28 cellular contexts compared by ENCODE assay signal in genomic region chr1:12287869-12288268, GRCh38. TPM values are rescaled to one million over a fixed set of nuclear protein-coding genes. Genes with fewer than 3 reads are reported as not detected.
A peak's percentile ranks its signal among the peaks of the same experiment; 100 is the strongest.
DNase-seq lines count a peak whose midpoint lies in the region; ATAC-seq, FAIRE-seq and TF ChIP-seq lines count a peak whose summit lies in the region.
"Had no signal": no experiment of that assay in that cellular context is flagged by ENCODE, and none has a peak within 500 bp of the region (broad histone marks: within the 10 kb centered on the region; RNA-seq: fewer than 3 reads in every experiment).

No MANE protein-coding gene starts in this region.

- TF ChIP-seq CTCF in GM12865 (IDR thresholded peaks at IDR 0.05; ENCODE audit: insufficient read depth, low read depth, low read length, missing control alignments), result no peak
- no peak for TF ChIP-seq CTCF in MM.1S (IDR thresholded peaks at IDR 0.05; ENCODE audit: low read length)
- no peak for TF ChIP-seq CTCF in Peyer's patch (IDR thresholded peaks at IDR 0.05)

- DNase-seq in GM12865 (ENCODE audit: low read depth), result peak; percentile 43
- DNase-seq in GM19239 (ENCODE audit: insufficient read length, low spot score), result peak; percentile 24
- peak; percentile 15 for DNase-seq in MM.1S
- no peak for DNase-seq in Peyer's patch
- DNase-seq in superior temporal gyrus (ENCODE audit: extremely low spot score), result no peak
- DNase-seq in NCI-H2196 treated with DMSO at 0.1 percent for 48 hours (lab: John Stamatoyannopoulos, UW; ENCODE audit: unreplicated experiment), result no peak
- DNase-seq: AML-193; CD4-positive, alpha-beta T cell; COR-L47; DMS53; HCEC 1CT; Karpas-422; NCI-H1417; NCI-H1694; NCI-H2029 treated with DMSO at 0.1 percent for 48 hours; NCI-H2227 treated with DMSO at 0.1 percent for 48 hours; NCI-H526 treated with DMSO at 0.1 percent for 48 hours; SIG-M5; SK-N-SH; SW 1271; T-helper 9 cell had no signal

- H3K36me3 ChIP-seq in MM.1S (replicated peaks; ENCODE audit: insufficient read depth, low read length) (no peaks in the 10 kb centered on the region), Peyer's patch (peaks cover 0 to 58% (median 0%) of the 10 kb centered on the region in 3 donors)

- no peaks in the 10 kb centered on the region for H4K20me1 ChIP-seq in MM.1S (ENCODE audit: insufficient read depth, low read length)

- H3K79me2 ChIP-seq in MM.1S (ENCODE audit: low read length), result no peaks in the 10 kb centered on the region

- H3K27me3 ChIP-seq in MM.1S (replicated peaks; ENCODE audit: insufficient read depth, low read length), result no peaks in the 10 kb centered on the region
- no peaks in the 10 kb centered on the region for H3K27me3 ChIP-seq in Peyer's patch
- H3K27me3 ChIP-seq: BLaER1 treated with 17β-estradiol and CSF1 and Interleukin-3, amounts not matched to agents 10 nM and 100 nM had no signal

- H3K27ac ChIP-seq in MM.1S (ENCODE audit: low read length), result no peak overlapping the region; the same call in 1 of the 2 replicates
- H3K27ac ChIP-seq in Peyer's patch, result no peak overlapping the region
- H3K27ac ChIP-seq: A549; BLaER1 treated with 17β-estradiol and CSF1 and Interleukin-3, amounts not matched to agents 10 nM and 100 nM had no signal

- no peak overlapping the region for H3K9ac ChIP-seq in MM.1S (ENCODE audit: low read length)
- H3K9ac ChIP-seq: BLaER1 treated with 17β-estradiol and CSF1 and Interleukin-3, amounts not matched to agents 10 nM and 100 nM; SK-N-SH had no signal

- no peak for ATAC-seq in GM19351 (IDR thresholded peaks at IDR 0.05; ENCODE audit: unreplicated experiment)
- ATAC-seq: A549, HepG2, Panc1 had no signal

- H3K4me2 ChIP-seq in MM.1S (ENCODE audit: low read depth, low read length), result peak overlapping the region; percentile 46
- H3K4me2 ChIP-seq: A549; BLaER1 treated with 17β-estradiol and CSF1 and Interleukin-3, amounts not matched to agents 10 nM and 100 nM; SK-N-SH had no signal

- H3K9me3 ChIP-seq in MM.1S (replicated peaks; ENCODE audit: insufficient read depth, low read length), result no peaks in the 10 kb centered on the region
- H3K9me3 ChIP-seq in Peyer's patch, result no peaks in the 10 kb centered on the region
- H3K9me3 ChIP-seq: A549; BLaER1 treated with 17β-estradiol and CSF1 and Interleukin-3, amounts not matched to agents 10 nM and 100 nM; SK-N-SH had no signal

- peaks cover 15% of the 10 kb centered on the region for H3K4me1 ChIP-seq in MM.1S (ENCODE audit: low read length)
- H3K4me1 ChIP-seq in Peyer's patch, result no peaks in the 10 kb centered on the region
- H3K4me1 ChIP-seq: A549 had no signal

- H3K4me3 ChIP-seq in GM12865 (ENCODE audit: low read depth, low read length) (no peak overlapping the region), MM.1S (ENCODE audit: low read length) (no peak overlapping the region), Peyer's patch (no peak overlapping the region)
- H3K4me3 ChIP-seq: A549; BLaER1 treated with 17β-estradiol and CSF1 and Interleukin-3, amounts not matched to agents 10 nM and 100 nM had no signal

- no peaks in the 10 kb centered on the region for H3K9me2 ChIP-seq in MM.1S (replicated peaks; ENCODE audit: insufficient read depth, low read length)
- H3K9me2 ChIP-seq: SK-N-SH had no signal

- H2AFZ ChIP-seq in MM.1S (ENCODE audit: low read length), result no peak overlapping the region

- FAIRE-seq in GM19239 (lab: Jason Lieb, UNC), result peak; percentile 71
- FAIRE-seq: A549, G401.6, H1, HepG2 had no signal

- TF ChIP-seq POLR2A in Peyer's patch (IDR thresholded peaks at IDR 0.05), result no peak

- peaks cover 9% of the 10 kb centered on the region; the same call in 1 of the 2 replicates for H3F3A ChIP-seq in MM.1S (ENCODE audit: insufficient read depth, low read length)

RNA-seq across cellular contexts. Expression of gene VPS13D, which starts 58.0 kb away (rescaled TPM):
- 100 to 1,000 TPM in 3 of 4 donors, 10 to 100 TPM in 1; 88.3 to 123 (median 113) TPM for total RNA-seq in Peyer's patch

Comparison
In these comparisons a context has a peak if more than half of its experiments do, and no peak if none do; other contexts are left out.
1. DNase-seq: peak in GM12865 (single experiment), GM19239 (single experiment) and MM.1S (single experiment); none in Peyer's patch (0 of 3), superior temporal gyrus (single experiment) and NCI-H2196 treated with DMSO at 0.1 percent for 48 hours (single experiment).